ENCODE assay signal across 13 cellular contexts in the genomic region with DNA sequence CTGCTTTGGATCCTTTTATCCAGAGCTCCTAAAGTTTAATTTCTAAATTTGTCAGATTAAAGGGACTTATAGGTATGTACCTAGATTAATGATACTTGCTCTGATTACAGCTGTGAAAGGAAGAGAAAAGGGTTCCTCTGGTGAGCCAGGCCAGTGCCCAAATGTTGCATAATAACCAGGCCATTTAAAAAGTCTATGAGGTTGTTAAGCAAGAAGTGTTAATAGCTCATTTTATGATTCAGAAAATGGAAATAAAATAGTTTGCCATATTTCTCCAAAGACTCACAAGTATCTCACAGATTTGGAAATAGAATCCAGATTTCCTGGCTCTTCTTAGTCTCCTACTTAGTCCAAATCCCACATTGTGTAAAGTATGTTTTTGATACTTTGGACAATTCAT.
"Had no signal": no experiment of that assay in that cellular context is flagged by ENCODE, and none has a peak within 500 bp of the region (broad histone marks: within the 10 kb centered on the region; RNA-seq: fewer than 3 reads in every experiment).

No MANE protein-coding gene starts in this region.

- H3K4me3 ChIP-seq: skin epidermis, suprapubic skin had no signal

- H3K27ac ChIP-seq: suprapubic skin had no signal

- H3K9me3 ChIP-seq: suprapubic skin had no signal

- ATAC-seq: natural killer cell had no signal

- DNase-seq: activated CD4-positive, alpha-beta T cell treated with anti-CD3 and anti-CD28 coated beads, Interleukin-2, amount 50 U/mL, for 4 hours; activated naive CD4-positive, alpha-beta T cell treated with Interleukin-2 at 50 U/mL for 16 hours; activated T-cell treated with anti-CD3 and anti-CD28 coated beads for 4 hours; hypothalamus; mesenchymal stem cell; natural killer cell; retina; stimulated activated CD4-positive, alpha-beta T cell treated with anti-CD3 and anti-CD28 coated beads, Interleukin-15, amount 100 ng/mL, for 24 hours; stimulated activated CD4-positive, alpha-beta T cell treated with anti-CD3 and anti-CD28 coated beads, Interleukin-4, amount 100 ng/mL, for 24 hours; stimulated activated naive CD4-positive, alpha-beta T cell treated with Interleukin-2 at 50 U/mL for 16 hours; SW 1271 had no signal

- H3K27me3 ChIP-seq: suprapubic skin had no signal
